In the genomic region with DNA sequence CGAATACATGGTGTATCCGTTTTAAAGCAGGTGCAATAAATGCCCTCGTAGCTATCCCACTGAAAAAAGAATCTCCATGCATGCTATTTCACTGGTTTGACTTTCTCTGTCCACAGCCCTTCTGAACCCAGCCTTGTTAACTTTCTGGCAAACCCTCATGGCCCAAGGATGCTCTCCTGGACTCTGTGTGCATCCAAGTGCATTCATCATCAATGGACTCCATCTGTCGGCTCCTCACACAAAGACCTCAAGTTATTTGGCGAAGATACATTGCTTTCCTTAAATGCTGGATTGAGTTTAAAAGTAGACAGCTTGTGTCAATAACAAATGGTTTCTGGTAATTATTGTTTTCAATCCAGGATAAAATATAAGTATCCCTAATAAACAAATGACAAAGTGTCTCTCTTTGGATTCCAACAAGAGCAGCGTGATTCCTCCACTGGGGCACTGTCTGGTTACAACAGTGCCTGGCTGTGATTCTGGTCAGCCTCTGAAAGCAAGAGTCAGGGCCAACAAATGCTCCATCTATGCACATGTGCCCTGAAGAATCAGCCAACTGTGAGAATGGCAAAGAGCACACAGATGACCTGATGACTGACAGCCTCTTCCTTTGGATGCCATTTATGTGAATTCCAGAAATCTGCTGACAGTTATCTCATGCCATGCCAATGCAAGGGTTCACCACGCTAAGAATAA, we compare ENCODE assay signal across 14 cellular contexts. TPM values are rescaled to one million over a fixed set of nuclear protein-coding genes. Genes with fewer than 3 reads are reported as not detected.
A peak's percentile ranks its signal among the peaks of the same experiment; 100 is the strongest.
DNase-seq lines count a peak whose midpoint lies in the region; ATAC-seq and TF ChIP-seq lines count a peak whose summit lies in the region.
"Had no signal": no experiment of that assay in that cellular context is flagged by ENCODE, and none has a peak within 500 bp of the region (broad histone marks: within the 10 kb centered on the region; RNA-seq: fewer than 3 reads in every experiment).

No MANE protein-coding gene starts in this region.

- DNase-seq in activated T-cell treated with anti-CD3 and anti-CD28 coated beads, Interleukin-2, amount 50 U/mL, for 72 hours, result no peak
- DNase-seq in activated T-cell treated with anti-CD3 and anti-CD28 coated beads for 4 hours (no peak), hypothalamus (lab: John Stamatoyannopoulos, UW) (peak in 28 of 51 donors; percentile 18 to 77 (median 50)), suprapubic skin (ENCODE audit: low spot score in 2 of 2) (no peak), NCI-H146 (lab: John Stamatoyannopoulos, UW) (no peak), neural progenitor cell (ENCODE audit: low spot score) (no peak)
- DNase-seq: body of pancreas, endodermal cell had no signal

- no peak for TF ChIP-seq EP300 in suprapubic skin (IDR thresholded peaks at IDR 0.05)

- no peaks in the 10 kb centered on the region for H3K27me3 ChIP-seq in suprapubic skin
- H3K27me3 ChIP-seq in neural progenitor cell, result no peaks in the 10 kb centered on the region
- H3K27me3 ChIP-seq: body of pancreas, gastroesophageal sphincter had no signal

- H3K27me3 Mint-ChIP-seq in activated T-cell treated with anti-CD3 and anti-CD28 coated beads, Interleukin-2, amount 50 U/mL, for 72 hours (ENCODE audit: low read depth), result no peaks in the 10 kb centered on the region
- H3K27me3 Mint-ChIP-seq in activated naive CD8-positive, alpha-beta T cell, result no peaks in the 10 kb centered on the region
- no peaks in the 10 kb centered on the region for H3K27me3 Mint-ChIP-seq in neural progenitor cell (ENCODE audit: insufficient read depth, low read depth)

- ATAC-seq in activated T-cell treated with anti-CD3 and anti-CD28 coated beads, Interleukin-2, amount 50 U/mL, for 72 hours (replicated peaks in 1 of 2), result no peak
- ATAC-seq in HG03135 (IDR thresholded peaks at IDR 0.05; ENCODE audit: unreplicated experiment), result no peak
- ATAC-seq: body of pancreas, gastroesophageal sphincter had no signal

- no peaks in the 10 kb centered on the region for H3F3A ChIP-seq in neural progenitor cell (ENCODE audit: low read depth)

- no peak for TF ChIP-seq CTCF in suprapubic skin (IDR thresholded peaks at IDR 0.05)
- no peak for TF ChIP-seq CTCF in neural progenitor cell (IDR thresholded peaks at IDR 0.05)

- H3K4me1 Mint-ChIP-seq in activated T-cell treated with anti-CD3 and anti-CD28 coated beads, Interleukin-2, amount 50 U/mL, for 72 hours (ENCODE audit: low read depth), result peaks cover 76% of the 10 kb centered on the region
- peaks cover 71% of the 10 kb centered on the region for H3K4me1 Mint-ChIP-seq in activated naive CD8-positive, alpha-beta T cell (ENCODE audit: low read depth)
- H3K4me1 Mint-ChIP-seq in neural progenitor cell, result peaks cover 9% of the 10 kb centered on the region

- H3K4me1 ChIP-seq in suprapubic skin (peaks cover 9% of the 10 kb centered on the region), neural progenitor cell (no peaks in the 10 kb centered on the region)
- H3K4me1 ChIP-seq: body of pancreas had no signal

- H2AFZ ChIP-seq in neural progenitor cell (replicated peaks), result no peak overlapping the region

- H4K20me1 ChIP-seq in neural progenitor cell (ENCODE audit: low read depth), result peaks cover 8% of the 10 kb centered on the region

- no peaks in the 10 kb centered on the region for H3K9me3 ChIP-seq in suprapubic skin
- H3K9me3 ChIP-seq in neural progenitor cell (ENCODE audit: low read depth), result no peaks in the 10 kb centered on the region
- H3K9me3 ChIP-seq: body of pancreas, gastroesophageal sphincter, thoracic aorta had no signal

- H3K9me3 Mint-ChIP-seq in activated T-cell treated with anti-CD3 and anti-CD28 coated beads, Interleukin-2, amount 50 U/mL, for 72 hours, result no peaks in the 10 kb centered on the region
- no peaks in the 10 kb centered on the region for H3K9me3 Mint-ChIP-seq in activated naive CD8-positive, alpha-beta T cell (ENCODE audit: low read depth)
- peaks cover 8% of the 10 kb centered on the region for H3K9me3 Mint-ChIP-seq in neural progenitor cell

- H3K36me3 Mint-ChIP-seq in activated T-cell treated with anti-CD3 and anti-CD28 coated beads, Interleukin-2, amount 50 U/mL, for 72 hours (ENCODE audit: insufficient read depth in 2 of 2), result peaks cover 6 to 32% of the 10 kb centered on the region in 2 donors
- peaks cover 37% of the 10 kb centered on the region for H3K36me3 Mint-ChIP-seq in activated naive CD8-positive, alpha-beta T cell
- peaks cover 21% of the 10 kb centered on the region for H3K36me3 Mint-ChIP-seq in neural progenitor cell

- no peak overlapping the region for H3K4me3 Mint-ChIP-seq in activated T-cell treated with anti-CD3 and anti-CD28 coated beads, Interleukin-2, amount 50 U/mL, for 72 hours
- H3K4me3 Mint-ChIP-seq in activated naive CD8-positive, alpha-beta T cell, result peak overlapping the region; percentile 24
- no peak overlapping the region for H3K4me3 Mint-ChIP-seq in neural progenitor cell
- H3K4me3 Mint-ChIP-seq: endodermal cell had no signal

- 76% methylated on average over 7 of the region's 7 CpGs for WGBS in suprapubic skin

- no peak overlapping the region for H3K4me2 ChIP-seq in neural progenitor cell

- H3K27ac ChIP-seq in suprapubic skin, result peak overlapping the region; percentile 48
- no peak overlapping the region for H3K27ac ChIP-seq in neural progenitor cell
- H3K27ac ChIP-seq: body of pancreas, SK-N-MC, thoracic aorta had no signal

- H3K36me3 ChIP-seq in suprapubic skin (no peaks in the 10 kb centered on the region), neural progenitor cell (no peaks in the 10 kb centered on the region)
- H3K36me3 ChIP-seq: gastroesophageal sphincter, thoracic aorta had no signal

- TF ChIP-seq POLR2A in suprapubic skin (IDR thresholded peaks at IDR 0.05), result no peak

- H3K4me3 ChIP-seq in suprapubic skin (no peak overlapping the region), neural progenitor cell (no peak overlapping the region)
- H3K4me3 ChIP-seq: body of pancreas, gastroesophageal sphincter, SK-N-MC, smooth muscle cell, thoracic aorta had no signal

- H3K27ac Mint-ChIP-seq in activated T-cell treated with anti-CD3 and anti-CD28 coated beads, Interleukin-2, amount 50 U/mL, for 72 hours, result peak overlapping the region; percentile 18
- H3K27ac Mint-ChIP-seq in activated naive CD8-positive, alpha-beta T cell, result peak overlapping the region; percentile 95
- no peak overlapping the region for H3K27ac Mint-ChIP-seq in neural progenitor cell
- H3K27ac Mint-ChIP-seq: endodermal cell had no signal

- H3K79me2 ChIP-seq in neural progenitor cell (ENCODE audit: low read depth), result peaks cover 16% of the 10 kb centered on the region

- H3K9ac ChIP-seq in neural progenitor cell, result no peak overlapping the region

RNA-seq across cellular contexts. Expression of a gene that starts 55.7 kb away (rescaled TPM):
- 100 to 1,000 TPM; 504 to 505 TPM for total RNA-seq in activated T-cell treated with anti-CD3 and anti-CD28 coated beads, Interleukin-2, amount 50 U/mL, for 72 hours
- 10 to 100 TPM; 36.6 to 89.6 (median 67.3) TPM for total RNA-seq in suprapubic skin
- total RNA-seq in neural progenitor cell (ENCODE audit: low replicate concordance), result 149 and 167 TPM in 2 replicates

Comparison
In these comparisons a context has a peak if more than half of its experiments do, and no peak if none do; other contexts are left out.
1. DNase-seq: peak in hypothalamus (28 of 51); none in activated T-cell treated with anti-CD3 and anti-CD28 coated beads, Interleukin-2, amount 50 U/mL, for 72 hours (0 of 2), activated T-cell treated with anti-CD3 and anti-CD28 coated beads for 4 hours (single experiment), suprapubic skin (0 of 2), NCI-H146 (single experiment) and neural progenitor cell (single experiment).